In genomic region chr12:59940676-59941342, GRCh38 we compare ENCODE assay signal across 30 cellular contexts.
DNase-seq lines count a peak whose midpoint lies in the region; ATAC-seq and TF ChIP-seq lines count a peak whose summit lies in the region.
"Had no signal": no experiment of that assay in that cellular context is flagged by ENCODE, and none has a peak within 500 bp of the region (broad histone marks: within the 10 kb centered on the region; RNA-seq: fewer than 3 reads in every experiment).

No MANE protein-coding gene starts in this region.

- no peak for TF ChIP-seq CTCF in choroid plexus epithelial cell (conservative IDR thresholded peaks at IDR 0.05; ENCODE audit: low read depth, low read length)
- no peak for TF ChIP-seq CTCF in osteocyte (IDR thresholded peaks at IDR 0.05)
- TF ChIP-seq CTCF in MCF 10A (IDR thresholded peaks at IDR 0.05; ENCODE audit: unreplicated experiment): no peak

- H3K27me3 Mint-ChIP-seq in osteocyte (ENCODE audit: unreplicated experiment) (no peaks in the 10 kb centered on the region), MCF 10A (ENCODE audit: insufficient read depth, unreplicated experiment) (no peaks in the 10 kb centered on the region)
- H3K27me3 Mint-ChIP-seq: activated CD4-positive, alpha-beta memory T cell treated with anti-CD3 and anti-CD28 coated beads for 36 hours; activated naive CD8-positive, alpha-beta T cell treated with anti-CD3 and anti-CD28 coated beads, Interleukin-2, amount 10 ng/mL, durations not matched to agents 7 days and 5 days; CD8-positive, alpha-beta memory T cell; effector memory CD8-positive, alpha-beta T cell; stimulated activated naive CD8-positive, alpha-beta T cell treated with anti-CD3 and anti-CD28 coated beads, Interleukin-15, Interleukin-2, amounts not matched to agents 100 ng/mL and 50 ng/mL, for 24 hours had no signal

- peaks cover 5% of the 10 kb centered on the region for H3K9me3 Mint-ChIP-seq in osteocyte (ENCODE audit: unreplicated experiment)
- H3K9me3 Mint-ChIP-seq in MCF 10A (ENCODE audit: unreplicated experiment): no peaks in the 10 kb centered on the region
- H3K9me3 Mint-ChIP-seq: activated CD4-positive, alpha-beta memory T cell treated with anti-CD3 and anti-CD28 coated beads for 36 hours; activated naive CD8-positive, alpha-beta T cell treated with anti-CD3 and anti-CD28 coated beads, Interleukin-2, amount 10 ng/mL, durations not matched to agents 7 days and 5 days; nephron; stimulated activated naive CD8-positive, alpha-beta T cell treated with anti-CD3 and anti-CD28 coated beads, Interleukin-15, Interleukin-2, amounts not matched to agents 100 ng/mL and 50 ng/mL, for 24 hours had no signal

- DNase-seq in COLO829 (ENCODE audit: low spot score) (peak; percentile 8), HuH-7.5 (ENCODE audit: low spot score) (peak; percentile 2), choroid plexus epithelial cell (ENCODE audit: low read depth) (peak; percentile 31), osteocyte (ENCODE audit: extremely low spot score, unreplicated experiment) (no peak), MCF 10A (ENCODE audit: unreplicated experiment) (no peak), C1 segment of cervical spinal cord (lab: John Stamatoyannopoulos, UW) (no peak)
- DNase-seq: activated CD4-positive, alpha-beta memory T cell treated with anti-CD3 and anti-CD28 coated beads for 36 hours; activated CD4-positive, CD25-positive, alpha-beta regulatory T cell; activated naive CD8-positive, alpha-beta T cell treated with anti-CD3 and anti-CD28 coated beads, Interleukin-2, amount 10 ng/mL, durations not matched to agents 7 days and 5 days; AML-193; CD8-positive, alpha-beta memory T cell; effector memory CD8-positive, alpha-beta T cell; foreskin keratinocyte; hippocampal formation; immature natural killer cell; left ventricle myocardium superior; MG63; mucosa of descending colon; NCI-H2081; NCI-H82; stimulated activated CD4-positive, alpha-beta T cell treated with anti-CD3 and anti-CD28 coated beads, Interleukin-15, amount 100 ng/mL, for 24 hours; T-helper 9 cell had no signal

- H3K4me3 Mint-ChIP-seq in osteocyte (ENCODE audit: unreplicated experiment): peak overlapping the region; percentile 41
- H3K4me3 Mint-ChIP-seq in MCF 10A (ENCODE audit: unreplicated experiment): no peak overlapping the region
- H3K4me3 Mint-ChIP-seq: activated CD4-positive, alpha-beta memory T cell treated with anti-CD3 and anti-CD28 coated beads for 36 hours; activated naive CD8-positive, alpha-beta T cell treated with anti-CD3 and anti-CD28 coated beads, Interleukin-2, amount 10 ng/mL, durations not matched to agents 7 days and 5 days; CD8-positive, alpha-beta memory T cell; effector memory CD8-positive, alpha-beta T cell; immature natural killer cell; nephron; stimulated activated naive CD8-positive, alpha-beta T cell treated with anti-CD3 and anti-CD28 coated beads, Interleukin-15, Interleukin-2, amounts not matched to agents 100 ng/mL and 50 ng/mL, for 24 hours had no signal

- no peaks in the 10 kb centered on the region for H3K36me3 Mint-ChIP-seq in osteocyte (ENCODE audit: unreplicated experiment)
- no peaks in the 10 kb centered on the region for H3K36me3 Mint-ChIP-seq in MCF 10A (ENCODE audit: insufficient read depth, unreplicated experiment)
- H3K36me3 Mint-ChIP-seq: activated CD4-positive, alpha-beta memory T cell treated with anti-CD3 and anti-CD28 coated beads for 36 hours; activated naive CD8-positive, alpha-beta T cell treated with anti-CD3 and anti-CD28 coated beads, Interleukin-2, amount 10 ng/mL, durations not matched to agents 7 days and 5 days; CD8-positive, alpha-beta memory T cell; immature natural killer cell had no signal

- BruUV-seq in MCF 10A (replicated peaks; lab: Mats Ljungman, UMichigan): no TSS peak

- H3K4me3 ChIP-seq in choroid plexus epithelial cell (ENCODE audit: low read depth, low read length): no peak overlapping the region
- H3K4me3 ChIP-seq: K562, MG63, mucosa of descending colon had no signal

- intact Hi-C loops in MCF 10A (cut with micrococcal nuclease): no loop called here

- POLR2A ChIA-PET in MCF 10A (lab: Yijun Ruan, JAX): interaction anchor here (0.6 to 1.7 kb wide), 4 partner anchors 12 to 36 kb away, joined by 3 to 4 read pairs (median 3); no protein-coding TSS in a partner anchor

- H3K4me1 Mint-ChIP-seq in osteocyte (ENCODE audit: unreplicated experiment) (peaks cover 57% of the 10 kb centered on the region), MCF 10A (ENCODE audit: insufficient read depth, unreplicated experiment) (no peaks in the 10 kb centered on the region)
- H3K4me1 Mint-ChIP-seq: activated naive CD8-positive, alpha-beta T cell treated with anti-CD3 and anti-CD28 coated beads, Interleukin-2, amount 10 ng/mL, durations not matched to agents 7 days and 5 days; CD8-positive, alpha-beta memory T cell; immature natural killer cell; nephron had no signal

- CTCF ChIA-PET in MCF 10A (lab: Yijun Ruan, JAX): no interaction called here

- no peak for ATAC-seq in GM21529 (IDR thresholded peaks at IDR 0.05; ENCODE audit: unreplicated experiment)
- ATAC-seq in GM18870 (IDR thresholded peaks at IDR 0.05; ENCODE audit: unreplicated experiment): no peak
- ATAC-seq: effector memory CD8-positive, alpha-beta T cell; esophagus mucosa; foreskin keratinocyte; HCT116; K562; left ventricle myocardium superior; mucosa of descending colon; sciatic nerve had no signal

- H3K27ac Mint-ChIP-seq in osteocyte (ENCODE audit: unreplicated experiment) (peak overlapping the region; percentile 73), MCF 10A (ENCODE audit: low read depth, unreplicated experiment) (no peak overlapping the region)
- H3K27ac Mint-ChIP-seq: activated CD4-positive, alpha-beta memory T cell treated with anti-CD3 and anti-CD28 coated beads for 36 hours; activated naive CD8-positive, alpha-beta T cell treated with anti-CD3 and anti-CD28 coated beads, Interleukin-2, amount 10 ng/mL, durations not matched to agents 7 days and 5 days; CD8-positive, alpha-beta memory T cell; effector memory CD8-positive, alpha-beta T cell; immature natural killer cell; stimulated activated naive CD8-positive, alpha-beta T cell treated with anti-CD3 and anti-CD28 coated beads, Interleukin-15, Interleukin-2, amounts not matched to agents 100 ng/mL and 50 ng/mL, for 24 hours had no signal

Comparison
In these comparisons a context has a peak if more than half of its experiments do, and no peak if none do; other contexts are left out.
1. DNase-seq: peak in COLO829 (single experiment), HuH-7.5 (single experiment) and choroid plexus epithelial cell (single experiment); none in osteocyte (single experiment), MCF 10A (single experiment) and C1 segment of cervical spinal cord (0 of 14).